1 cellular context compared by ENCODE assay signal in genomic region chr19:694481-695349, GRCh38.
TF ChIP-seq lines count a peak whose summit lies in the region.

No MANE protein-coding gene starts in this region.

TF ChIP-seq in A549, 52 proteins besides CTCF, POLR2A, EP300 and RAD21 (continued from another document):
- TF ChIP-seq CHD4 (IDR thresholded peaks at IDR 0.05; ENCODE audit: borderline replicate concordance) (no peak), ZFP36 (IDR thresholded peaks at IDR 0.05; ENCODE audit: borderline replicate concordance, partially characterized antibody) (no peak), NPAS2 (CRISPR knock-in tag; IDR thresholded peaks at IDR 0.05; ENCODE audit: borderline replicate concordance) (no peak), KDM1A (IDR thresholded peaks at IDR 0.05; ENCODE audit: low read depth) (no peak), TP53 (CRISPR knock-in tag; IDR thresholded peaks at IDR 0.05) (no peak)
